In genomic region chr16:22313876-22314470, GRCh38 we compare ENCODE assay signal across 2 cellular contexts.
TF ChIP-seq lines count a peak whose summit lies in the region.

No MANE protein-coding gene starts in this region.

TF ChIP-seq in IMR-90, 13 proteins besides CTCF, POLR2A, EP300 and RAD21:
- no peak for TF ChIP-seq MAZ (IDR thresholded peaks at IDR 0.05; ENCODE audit: borderline replicate concordance, low read depth, low read length)
- TF ChIP-seq RCOR1 (IDR thresholded peaks at IDR 0.05; ENCODE audit: insufficient replicate concordance, low read length): no peak

TF ChIP-seq in SK-N-SH, 30 proteins besides CTCF, POLR2A, EP300 and RAD21:
- TF ChIP-seq, protein P1, sequence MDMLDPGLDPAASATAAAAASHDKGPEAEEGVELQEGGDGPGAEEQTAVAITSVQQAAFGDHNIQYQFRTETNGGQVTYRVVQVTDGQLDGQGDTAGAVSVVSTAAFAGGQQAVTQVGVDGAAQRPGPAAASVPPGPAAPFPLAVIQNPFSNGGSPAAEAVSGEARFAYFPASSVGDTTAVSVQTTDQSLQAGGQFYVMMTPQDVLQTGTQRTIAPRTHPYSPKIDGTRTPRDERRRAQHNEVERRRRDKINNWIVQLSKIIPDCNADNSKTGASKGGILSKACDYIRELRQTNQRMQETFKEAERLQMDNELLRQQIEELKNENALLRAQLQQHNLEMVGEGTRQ (IDR thresholded peaks at IDR 0.05; ENCODE audit: borderline replicate concordance, low read depth, low read length): no peak
- TF ChIP-seq EZH2phosphoT487 (IDR thresholded peaks at IDR 0.05; ENCODE audit: borderline replicate concordance, low read depth): no peak
- no peak for TF ChIP-seq TEAD4 (IDR thresholded peaks at IDR 0.05; ENCODE audit: borderline replicate concordance, insufficient read depth)
- TF ChIP-seq ELF1 (IDR thresholded peaks at IDR 0.05): no peak
- no peak for TF ChIP-seq USF1 (IDR thresholded peaks at IDR 0.05; ENCODE audit: borderline replicate concordance, low read depth)
- TF ChIP-seq RFX5 (IDR thresholded peaks at IDR 0.05; ENCODE audit: low read length): no peak
- TF ChIP-seq MEF2A (IDR thresholded peaks at IDR 0.05; ENCODE audit: borderline replicate concordance, low read depth): no peak
- no peak for TF ChIP-seq TAF1 (IDR thresholded peaks at IDR 0.05; ENCODE audit: borderline replicate concordance, low read depth, low read length)
- TF ChIP-seq RXRA (IDR thresholded peaks at IDR 0.05; ENCODE audit: borderline replicate concordance, low read depth): no peak
- TF ChIP-seq TCF12 (IDR thresholded peaks at IDR 0.05): no peak
TF ChIP-seq in SK-N-SH: peak in this region for 0.
